8 cellular contexts compared by ENCODE assay signal in the genomic region with DNA sequence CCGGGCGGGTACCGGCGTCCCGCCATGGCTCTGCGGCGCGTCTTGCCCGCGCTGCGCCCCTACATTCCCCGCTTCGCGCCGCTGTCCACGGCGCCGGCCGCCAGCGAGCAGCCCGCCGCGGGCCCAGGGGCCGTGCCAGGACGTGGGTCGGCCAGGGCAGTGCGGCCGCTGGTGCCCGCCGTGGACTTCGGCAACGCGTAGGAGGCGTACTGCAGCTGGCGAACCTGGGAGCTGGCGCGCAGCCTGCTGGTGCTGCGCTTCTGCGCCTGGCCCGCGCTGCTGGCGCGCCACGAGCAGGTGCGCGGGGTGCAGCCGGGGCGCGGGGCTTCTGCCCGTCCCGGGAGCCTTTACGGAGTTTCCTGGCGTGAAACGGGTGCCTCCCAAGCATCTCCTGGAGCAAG. TPM values are rescaled to one million over a fixed set of nuclear protein-coding genes. Genes with fewer than 3 reads are reported as not detected.
DNase-seq lines count a peak whose midpoint lies in the region; ATAC-seq and TF ChIP-seq lines count a peak whose summit lies in the region.

No MANE protein-coding gene starts in this region.

- peak; percentile 25 for ATAC-seq in HG03342 (IDR thresholded peaks at IDR 0.05; ENCODE audit: unreplicated experiment)
- ATAC-seq in activated CD8-positive, alpha-beta T cell treated with anti-CD3 and anti-CD28 coated beads for 36 hours = peak; percentile 26
- ATAC-seq in right cardiac atrium = peak; percentile 28 to 34
- no peak for ATAC-seq in HG02870 (IDR thresholded peaks at IDR 0.05; ENCODE audit: unreplicated experiment)

- CTCF ChIA-PET in Caco-2 (lab: Charles Lee) = interaction anchor here (2.0 kb wide), 1 partner anchor 20 kb away, joined by 5 read pairs; the partner anchor contains the start of gene DGCR6L
- CTCF ChIA-PET in activated CD8-positive, alpha-beta T cell treated with anti-CD3 and anti-CD28 coated beads for 36 hours (lab: Charles Lee) = interaction anchor here (1.5 kb wide), 1 partner anchor 18 kb away, joined by 3 read pairs; no protein-coding TSS in a partner anchor

- POLR2A ChIA-PET in Caco-2 (lab: Charles Lee) = no interaction called here
- POLR2A ChIA-PET in activated CD8-positive, alpha-beta T cell treated with anti-CD3 and anti-CD28 coated beads for 36 hours (lab: Charles Lee) = interaction anchor here (0.6 kb wide), 1 partner anchor 356 kb away, joined by 3 read pairs; no protein-coding TSS in a partner anchor

- intact Hi-C loops in Caco-2 (cut with micrococcal nuclease; ENCODE audit: unreplicated experiment) (no loop called here), right cardiac atrium (cut with DNase I) (no loop called here), spleen (cut with DNase I; ENCODE audit: low total_unique reads) (no loop called here)
- intact Hi-C loops in activated CD8-positive, alpha-beta T cell treated with anti-CD3 and anti-CD28 coated beads for 36 hours (cut with micrococcal nuclease) = no loop called here

- peaks cover 20% of the 10 kb centered on the region for H3K27me3 Mint-ChIP-seq in Caco-2 (ENCODE audit: insufficient read depth, unreplicated experiment)
- H3K27me3 Mint-ChIP-seq in activated CD8-positive, alpha-beta T cell treated with anti-CD3 and anti-CD28 coated beads for 36 hours = peaks cover 12% of the 10 kb centered on the region

- H3K4me1 Mint-ChIP-seq in Caco-2 (ENCODE audit: low read depth, unreplicated experiment) = no peaks in the 10 kb centered on the region
- no peaks in the 10 kb centered on the region for H3K4me1 Mint-ChIP-seq in activated CD8-positive, alpha-beta T cell treated with anti-CD3 and anti-CD28 coated beads for 36 hours (ENCODE audit: low read depth)

- H3K27ac ChIP-seq in right cardiac atrium (ENCODE audit: low read length) (no peak overlapping the region), spleen (peak overlapping the region in 3 of 8 donors; percentile 37 to 56 (median 49))

- H3K36me3 ChIP-seq in Caco-2 (ENCODE audit: control insufficient read depth, insufficient read depth, low read length) = no peaks in the 10 kb centered on the region
- H3K36me3 ChIP-seq in spleen = no peaks in the 10 kb centered on the region

- TF ChIP-seq CTCF in Caco-2 (IDR thresholded peaks at IDR 0.05; ENCODE audit: insufficient read depth in 1 of 2, low read depth in 1 of 2, low read length in 1 of 2, severe bottlenecking in 1 of 2, unreplicated experiment in 1 of 2) (no peak), spleen (IDR thresholded peaks at IDR 0.05 in 8 of 11, conservative IDR thresholded peaks at IDR 0.05 in 3 of 11) (peak in 1 of 11 experiments; percentile 16)
- TF ChIP-seq CTCF in activated CD8-positive, alpha-beta T cell treated with anti-CD3 and anti-CD28 coated beads for 36 hours (IDR thresholded peaks at IDR 0.05) = no peak

- BruUV-seq in Caco-2 (replicated peaks; lab: Mats Ljungman, UMichigan) = no TSS peak

- no peaks in the 10 kb centered on the region for H3K9me3 Mint-ChIP-seq in Caco-2 (ENCODE audit: unreplicated experiment)
- no peaks in the 10 kb centered on the region for H3K9me3 Mint-ChIP-seq in activated CD8-positive, alpha-beta T cell treated with anti-CD3 and anti-CD28 coated beads for 36 hours

- no peak overlapping the region for H3K27ac Mint-ChIP-seq in Caco-2 (ENCODE audit: unreplicated experiment)
- no peak overlapping the region for H3K27ac Mint-ChIP-seq in activated CD8-positive, alpha-beta T cell treated with anti-CD3 and anti-CD28 coated beads for 36 hours

- TF ChIP-seq POLR2A in spleen (IDR thresholded peaks at IDR 0.05) = no peak

- no peaks in the 10 kb centered on the region for H3K4me1 ChIP-seq in Caco-2
- no peaks in the 10 kb centered on the region for H3K4me1 ChIP-seq in right cardiac atrium (ENCODE audit: control insufficient read depth, insufficient read depth, low read length)
- H3K4me1 ChIP-seq in spleen = peaks cover 0 to 21% (median 17%) of the 10 kb centered on the region in 6 donors

- WGBS in right cardiac atrium = under 1% methylated on average over 54 of the region's 54 CpGs
- 0 to 5% (median 0%) methylated on average over 8 to 54 of the region's 54 CpGs for WGBS in spleen, 5 donors

- H3K27me3 ChIP-seq in Caco-2 (replicated peaks; ENCODE audit: control insufficient read depth, insufficient read depth, low read length) (no peaks in the 10 kb centered on the region; the same call in 1 of the 2 replicates), right cardiac atrium (ENCODE audit: control insufficient read depth, insufficient read depth) (no peaks in the 10 kb centered on the region), spleen (replicated peaks in 1 of 7) (peaks cover 0 to 58% (median 0%) of the 10 kb centered on the region in 7 donors)

- H3K4me3 ChIP-seq in Caco-2 (ENCODE audit: low read depth, low read length) (peak overlapping the region; percentile 51), right cardiac atrium (ENCODE audit: low read length) (peak overlapping the region; percentile 45), spleen (peak overlapping the region; percentile 51 to 86 (median 64))

- DNase-seq in Caco-2 (no peak), right cardiac atrium (peak in 1 of 3 donors; percentile 72), spleen (peak; percentile 86), GDM1 (lab: John Stamatoyannopoulos, UW) (no peak), NCI-H187 treated with DMSO at 0.1 percent for 48 hours (lab: John Stamatoyannopoulos, UW) (no peak)
- no peak for DNase-seq in activated CD8-positive, alpha-beta T cell treated with anti-CD3 and anti-CD28 coated beads for 36 hours

- H3K4me3 Mint-ChIP-seq in Caco-2 (ENCODE audit: unreplicated experiment) = peak overlapping the region; percentile 78
- peak overlapping the region; percentile 76 for H3K4me3 Mint-ChIP-seq in activated CD8-positive, alpha-beta T cell treated with anti-CD3 and anti-CD28 coated beads for 36 hours

- peaks cover 6% of the 10 kb centered on the region for H3K36me3 Mint-ChIP-seq in Caco-2 (ENCODE audit: insufficient read depth, unreplicated experiment)
- no peaks in the 10 kb centered on the region for H3K36me3 Mint-ChIP-seq in activated CD8-positive, alpha-beta T cell treated with anti-CD3 and anti-CD28 coated beads for 36 hours (ENCODE audit: low read depth)

- H3K9me3 ChIP-seq in Caco-2 = no peaks in the 10 kb centered on the region
- no peaks in the 10 kb centered on the region for H3K9me3 ChIP-seq in right cardiac atrium (ENCODE audit: control insufficient read depth, low read length)
- H3K9me3 ChIP-seq in spleen = no peaks in the 10 kb centered on the region

RNA-seq across cellular contexts. Expression of gene DGCR6L, which starts 20.1 kb away (rescaled TPM):
- total RNA-seq in Caco-2 (2022) (30.9 and 37.4 TPM in 2 replicates), right cardiac atrium (10 to 100 TPM; 40.0 to 58.3 (median 49.2) TPM), spleen (10 to 100 TPM; 25.6 to 49.9 (median 32.4) TPM)
- 10 to 100 TPM; 30.7 to 32.0 TPM for total RNA-seq in activated CD8-positive, alpha-beta T cell treated with anti-CD3 and anti-CD28 coated beads for 36 hours
- polyA plus RNA-seq in right cardiac atrium (88.9 TPM), spleen (10 to 100 TPM; 50.0 to 70.0 (median 66.1) TPM)

RNA-seq across cellular contexts. Expression of gene RTN4R, which starts 31.6 kb away (rescaled TPM):
- total RNA-seq in Caco-2 (2022) (10.7 and 11.1 TPM in 2 replicates), right cardiac atrium (1 to 10 TPM in 3 of 4 donors, under 1 TPM in 1; 0.56 to 1.9 (median 1.2) TPM), spleen (10 to 100 TPM in 2 of 7 donors, 1 to 10 TPM in 5; 4.5 to 11.8 (median 7.0) TPM)
- total RNA-seq in activated CD8-positive, alpha-beta T cell treated with anti-CD3 and anti-CD28 coated beads for 36 hours = 1 to 10 TPM; 2.8 to 3.7 TPM
- polyA plus RNA-seq in right cardiac atrium (1.1 TPM), spleen (1 to 10 TPM; 1.5 to 6.5 (median 2.8) TPM)
